In genomic region chr7:69632280-69632679, GRCh38 we compare ENCODE assay signal across 22 cellular contexts. TPM values are rescaled to one million over a fixed set of nuclear protein-coding genes. Genes with fewer than 3 reads are reported as not detected.
A peak's percentile ranks its signal among the peaks of the same experiment; 100 is the strongest.
DNase-seq lines count a peak whose midpoint lies in the region; FAIRE-seq and TF ChIP-seq lines count a peak whose summit lies in the region.
"Had no signal": no experiment of that assay in that cellular context is flagged by ENCODE, and none has a peak within 500 bp of the region (broad histone marks: within the 10 kb centered on the region; RNA-seq: fewer than 3 reads in every experiment).

No MANE protein-coding gene starts in this region.

- no peak overlapping the region for H2BK12ac ChIP-seq in H1 (ENCODE audit: low read depth, low read length)

- H3K9me3 ChIP-seq in astrocyte (ENCODE audit: insufficient read depth, low read depth, low read length) (no peaks in the 10 kb centered on the region), H1 (ENCODE audit: insufficient read depth in 2 of 2, low read depth in 1 of 2, low read length in 1 of 2) (no peaks in the 10 kb centered on the region)
- H3K9me3 ChIP-seq: Caco-2, HAP-1 had no signal

- CTCF ChIA-PET in H1 (lab: Charles Lee; ENCODE audit: partially characterized antibody), result interaction anchor here (0.7 kb wide), 1 partner anchor 37 kb away, joined by 3 read pairs; no protein-coding TSS in a partner anchor

- H2BK120ac ChIP-seq in H1 (replicated peaks; ENCODE audit: low read depth, low read length), result no peak overlapping the region

- H3K4me1 ChIP-seq in astrocyte (ENCODE audit: insufficient read depth, low read length), result peaks cover 17% of the 10 kb centered on the region
- H3K4me1 ChIP-seq in H1 (replicated peaks in 1 of 4; ENCODE audit: control insufficient read depth in 3 of 4, insufficient read depth in 4 of 4, low read length in 3 of 4), result no peaks in the 10 kb centered on the region
- H3K4me1 ChIP-seq: Caco-2 had no signal

- H3K27ac Mint-ChIP-seq in astrocyte (ENCODE audit: unreplicated experiment), result peak overlapping the region; percentile 47
- H3K27ac Mint-ChIP-seq: B cell; CD4-positive, CD25-positive, alpha-beta regulatory T cell; CD8-positive, alpha-beta T cell; GM23338 had no signal

- 88% methylated on average over 1 of the region's 3 CpGs; no CpG with 5 or more reads in 1 of the 2 experiments for WGBS in H1 (ENCODE audit: extremely low coverage in 1 of 2, insufficient coverage in 1 of 2, insufficient read length in 1 of 2, insufficient replicate concordance in 2 of 2, low coverage in 1 of 2, low lambda C conversion rate in 2 of 2, missing lambda C conversion rate in 1 of 2), 2 experiments

- H3K4ac ChIP-seq in H1 (replicated peaks; ENCODE audit: insufficient read length, low read depth, low read length), result no peak overlapping the region

- H2AK5ac ChIP-seq in H1 (ENCODE audit: low read depth, low read length), result no peak overlapping the region

- no peak overlapping the region for H3K14ac ChIP-seq in H1 (ENCODE audit: insufficient read length)

- no peak overlapping the region for H2BK5ac ChIP-seq in H1 (ENCODE audit: low read depth, low read length)

- no peak overlapping the region for H3K4me2 ChIP-seq in astrocyte (ENCODE audit: low read length)
- H3K4me2 ChIP-seq in H1 (ENCODE audit: insufficient read depth in 1 of 2, low read depth in 2 of 2, low read length in 2 of 2), result no peak overlapping the region
- H3K4me2 ChIP-seq: BLaER1, GM23338 had no signal

- H3K56ac ChIP-seq in H1 (replicated peaks; ENCODE audit: insufficient read length, low read depth, low read length), result no peak overlapping the region

- no peaks in the 10 kb centered on the region for H3K79me1 ChIP-seq in H1 (ENCODE audit: low read depth, low read length)

- H3K23me2 ChIP-seq in H1 (ENCODE audit: low read depth, low read length), result no peaks in the 10 kb centered on the region

- peaks cover 41% of the 10 kb centered on the region for H3K4me1 Mint-ChIP-seq in astrocyte (ENCODE audit: low read depth, unreplicated experiment)
- H3K4me1 Mint-ChIP-seq: CD4-positive, CD25-positive, alpha-beta regulatory T cell had no signal

- TF ChIP-seq POLR2A in H1 (IDR thresholded peaks at IDR 0.05; ENCODE audit: control extremely low read depth in 1 of 2, low read depth in 2 of 2, low read length in 2 of 2), result no peak

- POLR2A ChIA-PET in H1 (lab: Charles Lee; ENCODE audit: partially characterized antibody), result no interaction called here

- no peaks in the 10 kb centered on the region for H3K9me3 Mint-ChIP-seq in astrocyte (ENCODE audit: unreplicated experiment)
- H3K9me3 Mint-ChIP-seq: CD8-positive, alpha-beta T cell; GM23338 had no signal

- no peaks in the 10 kb centered on the region for H3K27me3 Mint-ChIP-seq in astrocyte (ENCODE audit: low read depth, unreplicated experiment)
- H3K27me3 Mint-ChIP-seq: B cell; CD4-positive, CD25-positive, alpha-beta regulatory T cell had no signal

- no peak for TF ChIP-seq CTCF in astrocyte (IDR thresholded peaks at IDR 0.05; ENCODE audit: insufficient read depth, low read depth, low read length)
- no peak for TF ChIP-seq CTCF in H1 (IDR thresholded peaks at IDR 0.05; ENCODE audit: control extremely low read depth in 1 of 3, insufficient read depth in 1 of 3, low read depth in 1 of 3, low read length in 3 of 3)

- H3K27ac ChIP-seq in astrocyte (ENCODE audit: low read depth, low read length), result no peak overlapping the region
- H3K27ac ChIP-seq in H1 (ENCODE audit: low read depth, low read length), result no peak overlapping the region
- H3K27ac ChIP-seq: 22Rv1, BLaER1, C4-2B had no signal

- H2AFZ ChIP-seq in astrocyte (ENCODE audit: low read depth, low read length) (no peak overlapping the region), H1 (ENCODE audit: low read length) (no peak overlapping the region)
- H2AFZ ChIP-seq: GM23338 had no signal

- H3K4me3 Mint-ChIP-seq in astrocyte (ENCODE audit: unreplicated experiment), result no peak overlapping the region
- H3K4me3 Mint-ChIP-seq: B cell; CD4-positive, CD25-positive, alpha-beta regulatory T cell; CD8-positive, alpha-beta T cell; GM23338 had no signal

- DNase-seq in NCI-H82 (lab: John Stamatoyannopoulos, UW) (peak; percentile 48), NCI-H82 treated with DMSO at 0.1 percent for 48 hours (lab: John Stamatoyannopoulos, UW; ENCODE audit: unreplicated experiment) (no peak), astrocyte (ENCODE audit: low read depth) (no peak), H1 (ENCODE audit: low read depth in 1 of 2, low spot score in 2 of 2) (no peak), islet precursor cell (no peak), dermis blood vessel endothelial cell (no peak)
- DNase-seq: Caco-2; CD4-positive, CD25-positive, alpha-beta regulatory T cell; CD8-positive, alpha-beta T cell; DMS153; DND-41 had no signal

- H3K9ac ChIP-seq in astrocyte (ENCODE audit: low read length), result no peak overlapping the region
- H3K9ac ChIP-seq in H1 (replicated peaks in 1 of 4; ENCODE audit: extremely low read depth in 1 of 4, low read depth in 3 of 4, low read length in 3 of 4), result no peak overlapping the region
- H3K9ac ChIP-seq: BLaER1 had no signal

- no peak overlapping the region for H3K4me3 ChIP-seq in astrocyte (ENCODE audit: insufficient read depth, low read depth, low read length)
- H3K4me3 ChIP-seq in H1 (ENCODE audit: extremely low read depth in 1 of 4, insufficient read depth in 2 of 4, low read depth in 3 of 4, low read length in 4 of 4), result no peak overlapping the region
- H3K4me3 ChIP-seq: BLaER1, GM23338, HAP-1 had no signal

- FAIRE-seq in astrocyte (lab: Jason Lieb, UNC) (no peak), H1 (lab: Jason Lieb, UNC) (no peak)
- FAIRE-seq: A204.1, G401.6, GM12892, GM19239, H54 had no signal

- H2BK15ac ChIP-seq in H1 (ENCODE audit: low read length), result no peak overlapping the region

- TF ChIP-seq RAD21 in H1 (IDR thresholded peaks at IDR 0.05 in 1 of 2, conservative IDR thresholded peaks at IDR 0.05 in 1 of 2; ENCODE audit: low read depth in 2 of 2, low read length in 2 of 2), result no peak

- TF ChIP-seq EP300 in H1 (IDR thresholded peaks at IDR 0.05; ENCODE audit: borderline replicate concordance in 1 of 2, low read depth in 2 of 2, low read length in 2 of 2), result no peak

- no peak overlapping the region for H3K23ac ChIP-seq in H1 (ENCODE audit: insufficient read length)

- H3K36me3 ChIP-seq in astrocyte (ENCODE audit: insufficient read depth, low read length) (no peaks in the 10 kb centered on the region), H1 (ENCODE audit: control insufficient read depth in 2 of 4, insufficient read depth in 4 of 4, low read length in 3 of 4) (no peaks in the 10 kb centered on the region)
- H3K36me3 ChIP-seq: HAP-1 had no signal

- H3K18ac ChIP-seq in H1 (ENCODE audit: extremely low read depth, low read length), result no peak overlapping the region

- H3K27me3 ChIP-seq in astrocyte (ENCODE audit: insufficient read depth, low read length), result no peaks in the 10 kb centered on the region
- H3K27me3 ChIP-seq in H1 (replicated peaks in 1 of 4; ENCODE audit: control insufficient read depth in 3 of 4, extremely low read depth in 1 of 4, insufficient read depth in 3 of 4, low read length in 3 of 4), result peaks cover 0 to 20% (median 4%) of the 10 kb centered on the region in 4 experiments; a peak in 6 of 7 replicates
- H3K27me3 ChIP-seq: BLaER1 had no signal

- H3K36me3 Mint-ChIP-seq in astrocyte (ENCODE audit: low read depth, unreplicated experiment), result no peaks in the 10 kb centered on the region
- H3K36me3 Mint-ChIP-seq: CD4-positive, CD25-positive, alpha-beta regulatory T cell; CD8-positive, alpha-beta T cell had no signal

- H4K5ac ChIP-seq in H1 (ENCODE audit: insufficient read length, low read depth, low read length), result no peak overlapping the region

- H2BK20ac ChIP-seq in H1 (ENCODE audit: low read length), result no peak overlapping the region

- H4K8ac ChIP-seq in H1 (ENCODE audit: extremely low read depth, insufficient read depth, low read length), result no peak overlapping the region

- H4K91ac ChIP-seq in H1 (replicated peaks; ENCODE audit: insufficient read length, low read length), result no peak overlapping the region

- peaks cover 54% of the 10 kb centered on the region for H4K20me1 ChIP-seq in astrocyte (ENCODE audit: insufficient read depth, low read length)
- H4K20me1 ChIP-seq in H1 (replicated peaks in 1 of 2; ENCODE audit: control insufficient read depth in 1 of 2, insufficient read depth in 2 of 2, low read length in 2 of 2), result peaks cover 0 to 2% of the 10 kb centered on the region in 2 experiments

- H3K79me2 ChIP-seq in astrocyte (ENCODE audit: insufficient read depth, low read length) (peaks cover 32% of the 10 kb centered on the region), H1 (ENCODE audit: control insufficient read depth in 1 of 2, insufficient read depth in 2 of 2, low read length in 2 of 2) (no peaks in the 10 kb centered on the region)

TF ChIP-seq in H1, 55 proteins besides CTCF, POLR2A, EP300 and RAD21:
- TF ChIP-seq SUZ12 (IDR thresholded peaks at IDR 0.05; ENCODE audit: low read length), result 0 out of 2 replicates have a peak, but pooled peaks have one; percentile 24
- TF ChIP-seq BRCA1 (IDR thresholded peaks at IDR 0.05; ENCODE audit: low read depth, low read length), result no peak
- no peak for TF ChIP-seq MAFK (IDR thresholded peaks at IDR 0.05; ENCODE audit: low read depth, low read length)

RNA-seq across cellular contexts. Expression of gene AUTS2, which starts 34.0 kb away (rescaled TPM):
- total RNA-seq in astrocyte, result 68.2 and 73.2 TPM in 2 replicates
- total RNA-seq in H1 (2021; fragmentation: NEBNext Ultra II Directional; extraction: Animal tissue kit (Norgen Biotek cat#: 25700)), result 95.3 and 101 TPM in 2 replicates
- 25.9 and 44.3 TPM in 2 replicates for polyA plus RNA-seq in H1 (2011; rRNA removed)
- 27.8 TPM for polyA plus RNA-seq in H1 (2011; cell fraction: cytosol; rRNA removed)
- polyA plus RNA-seq in H1 (2011; cell fraction: nucleus; rRNA removed), result 132 TPM
- polyA plus RNA-seq in H1 (2012, experiment 1 of 2), result 77.3 to 113 TPM (median 88.3 TPM) in 4 replicates
- polyA plus RNA-seq in H1 (2012, experiment 2 of 2), result 20.6 TPM
- 47.8 TPM for polyA plus RNA-seq in H1 (2013, experiment 1 of 2)
- polyA plus RNA-seq in H1 (2013, experiment 2 of 2), result 42.8 TPM
- polyA minus RNA-seq in H1 (2011; rRNA and poly(A)+ RNA removed), result 71.0 and 86.4 TPM in 2 replicates
- 92.1 TPM for polyA minus RNA-seq in H1 (2011; cell fraction: cytosol; rRNA and poly(A)+ RNA removed)
- polyA minus RNA-seq in H1 (2011; cell fraction: nucleus; rRNA and poly(A)+ RNA removed), result 279 TPM
- total RNA-seq in dermis blood vessel endothelial cell, result 0.60 and 1.2 TPM in 2 replicates

Comparison
In these comparisons a context has a peak if more than half of its experiments do, and no peak if none do; other contexts are left out.
1. RNA of gene AUTS2, which starts 34.0 kb away (total RNA-seq): 95.3 to 101 TPM in H1 and 68.2 to 73.2 TPM in astrocyte; 0.60 to 1.2 TPM in dermis blood vessel endothelial cell; every median in the first group is over 10 times any median in the second.